ENCODE assay signal across 16 cellular contexts in genomic region chr4:7367361-7367760, GRCh38.
"Had no signal": no experiment of that assay in that cellular context is flagged by ENCODE, and none has a peak within 500 bp of the region (broad histone marks: within the 10 kb centered on the region; RNA-seq: fewer than 3 reads in every experiment).

No MANE protein-coding gene starts in this region.

- H3K4me3 Mint-ChIP-seq: activated CD4-positive, alpha-beta T cell treated with anti-CD3 and anti-CD28 coated beads, Interleukin-2, amount 10 ng/mL, durations not matched to agents 24 days and 14 days; activated naive CD8-positive, alpha-beta T cell treated with anti-CD3 and anti-CD28 coated beads for 36 hours; naive thymus-derived CD4-positive, alpha-beta T cell had no signal

- DNase-seq: activated CD4-positive, alpha-beta T cell treated with anti-CD3 and anti-CD28 coated beads, Interleukin-2, amount 10 ng/mL, durations not matched to agents 24 days and 14 days; activated CD4-positive, CD25-positive, alpha-beta regulatory T cell; activated CD8-positive, alpha-beta memory T cell treated with anti-CD3 and anti-CD28 coated beads, Interleukin-2, amount 50 U/mL, for 48 hours; activated naive CD8-positive, alpha-beta T cell treated with anti-CD3 and anti-CD28 coated beads for 36 hours; dermis blood vessel endothelial cell; gastrocnemius medialis; heart right ventricle; mammary epithelial cell; mucosa of descending colon; naive thymus-derived CD4-positive, alpha-beta T cell; stimulated activated CD4-positive, alpha-beta T cell treated with anti-CD3 and anti-CD28 coated beads, Interleukin-15, amount 100 ng/mL, for 24 hours; stimulated activated CD4-positive, alpha-beta T cell treated with anti-CD3 and anti-CD28 coated beads, Interleukin-4, amount 100 ng/mL, for 1 hour; stimulated activated naive CD4-positive, alpha-beta T cell; T-helper 2 cell; transverse colon had no signal

- H3K27me3 ChIP-seq: transverse colon had no signal

- H3K4me3 ChIP-seq: gastrocnemius medialis, heart right ventricle, mucosa of descending colon, transverse colon had no signal

- H3K9me3 ChIP-seq: gastrocnemius medialis, heart right ventricle, mucosa of descending colon, transverse colon had no signal

- H3K4me1 Mint-ChIP-seq: activated CD4-positive, alpha-beta T cell treated with anti-CD3 and anti-CD28 coated beads, Interleukin-2, amount 10 ng/mL, durations not matched to agents 24 days and 14 days; activated naive CD8-positive, alpha-beta T cell treated with anti-CD3 and anti-CD28 coated beads for 36 hours had no signal

- H3K4me1 ChIP-seq: transverse colon had no signal

- H3K27ac ChIP-seq: epithelial cell of prostate, gastrocnemius medialis, heart right ventricle, transverse colon had no signal

- H3K36me3 Mint-ChIP-seq: activated naive CD8-positive, alpha-beta T cell treated with anti-CD3 and anti-CD28 coated beads for 36 hours; naive thymus-derived CD4-positive, alpha-beta T cell had no signal

- H3K27ac Mint-ChIP-seq: activated CD4-positive, alpha-beta T cell treated with anti-CD3 and anti-CD28 coated beads, Interleukin-2, amount 10 ng/mL, durations not matched to agents 24 days and 14 days; activated naive CD8-positive, alpha-beta T cell treated with anti-CD3 and anti-CD28 coated beads for 36 hours; naive thymus-derived CD4-positive, alpha-beta T cell had no signal

- H3K9me3 Mint-ChIP-seq: activated naive CD8-positive, alpha-beta T cell treated with anti-CD3 and anti-CD28 coated beads for 36 hours had no signal

- H3K36me3 ChIP-seq: gastrocnemius medialis, heart right ventricle, transverse colon had no signal

- ATAC-seq: gastrocnemius medialis, heart right ventricle, mucosa of descending colon had no signal

- H3K27me3 Mint-ChIP-seq: activated CD4-positive, alpha-beta T cell treated with anti-CD3 and anti-CD28 coated beads, Interleukin-2, amount 10 ng/mL, durations not matched to agents 24 days and 14 days; activated naive CD8-positive, alpha-beta T cell treated with anti-CD3 and anti-CD28 coated beads for 36 hours had no signal
